Comparison of ENCODE assay signal across 11 cellular contexts in the genomic region with DNA sequence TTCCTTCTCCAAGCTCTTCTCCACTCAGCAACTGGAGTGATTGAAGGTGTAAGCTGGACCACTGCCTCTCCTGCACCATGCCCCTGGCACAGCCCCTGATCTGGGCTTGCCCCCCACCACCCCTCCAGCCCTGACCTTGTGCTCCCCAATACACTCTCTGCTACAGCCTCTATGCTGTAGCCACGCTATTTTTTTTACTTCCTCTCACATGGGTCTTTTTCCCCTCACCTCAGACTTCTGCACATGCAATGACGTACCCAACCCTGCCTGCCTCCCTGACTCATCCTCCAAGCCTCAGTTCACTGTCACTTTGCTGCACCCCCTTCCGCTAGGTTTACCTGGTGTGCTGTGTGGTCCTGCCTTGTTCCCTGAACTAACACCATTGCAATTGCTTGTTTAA.
"Had no signal": no experiment of that assay in that cellular context is flagged by ENCODE, and none has a peak within 500 bp of the region (broad histone marks: within the 10 kb centered on the region; RNA-seq: fewer than 3 reads in every experiment).

No MANE protein-coding gene starts in this region.

- H3K9me3 Mint-ChIP-seq: activated CD4-positive, alpha-beta memory T cell treated with anti-CD3 and anti-CD28 coated beads for 36 hours; activated T-helper 2 cell treated with anti-CD3 and anti-CD28 coated beads, Interferon-gamma antibody, Interleukin-2, Interleukin-4, amounts not matched to agents 10 μg/mL and 5 μg/mL and 100 μg/mL, durations not matched to agents 14 hours and 24 hours and 36 hours; mesothelial cell of epicardium; T-helper 2 cell treated with Interferon-gamma antibody and Interleukin-4, amounts not matched to agents 5 μg/mL and 100 μg/mL, for 36 hours; type B pancreatic cell had no signal

- ATAC-seq: esophagus mucosa, left cardiac atrium had no signal

- H3K36me3 Mint-ChIP-seq: activated CD4-positive, alpha-beta memory T cell treated with anti-CD3 and anti-CD28 coated beads for 36 hours; activated naive CD8-positive, alpha-beta T cell; mesothelial cell of epicardium; type B pancreatic cell had no signal

- H3K4me3 Mint-ChIP-seq: activated CD4-positive, alpha-beta memory T cell treated with anti-CD3 and anti-CD28 coated beads for 36 hours; activated naive CD8-positive, alpha-beta T cell; mesothelial cell of epicardium; T-helper 2 cell treated with Interferon-gamma antibody and Interleukin-4, amounts not matched to agents 5 μg/mL and 100 μg/mL, for 36 hours; type B pancreatic cell had no signal

- H3K27me3 Mint-ChIP-seq: activated CD4-positive, alpha-beta memory T cell treated with anti-CD3 and anti-CD28 coated beads for 36 hours had no signal

- H3K27ac Mint-ChIP-seq: activated CD4-positive, alpha-beta memory T cell treated with anti-CD3 and anti-CD28 coated beads for 36 hours; activated naive CD8-positive, alpha-beta T cell; activated T-helper 2 cell treated with anti-CD3 and anti-CD28 coated beads, Interferon-gamma antibody, Interleukin-2, Interleukin-4, amounts not matched to agents 10 μg/mL and 5 μg/mL and 100 μg/mL, durations not matched to agents 14 hours and 24 hours and 36 hours; mesothelial cell of epicardium; T-helper 2 cell treated with Interferon-gamma antibody and Interleukin-4, amounts not matched to agents 5 μg/mL and 100 μg/mL, for 36 hours; type B pancreatic cell had no signal

- DNase-seq: activated CD4-positive, alpha-beta memory T cell treated with anti-CD3 and anti-CD28 coated beads for 36 hours; activated CD4-positive, CD25-positive, alpha-beta regulatory T cell treated with anti-CD3 and anti-CD28 coated beads, Interleukin-2, amount 50 U/mL, for 72 hours; aorta; left cardiac atrium; lower lobe of right lung had no signal
